In the genomic region with DNA sequence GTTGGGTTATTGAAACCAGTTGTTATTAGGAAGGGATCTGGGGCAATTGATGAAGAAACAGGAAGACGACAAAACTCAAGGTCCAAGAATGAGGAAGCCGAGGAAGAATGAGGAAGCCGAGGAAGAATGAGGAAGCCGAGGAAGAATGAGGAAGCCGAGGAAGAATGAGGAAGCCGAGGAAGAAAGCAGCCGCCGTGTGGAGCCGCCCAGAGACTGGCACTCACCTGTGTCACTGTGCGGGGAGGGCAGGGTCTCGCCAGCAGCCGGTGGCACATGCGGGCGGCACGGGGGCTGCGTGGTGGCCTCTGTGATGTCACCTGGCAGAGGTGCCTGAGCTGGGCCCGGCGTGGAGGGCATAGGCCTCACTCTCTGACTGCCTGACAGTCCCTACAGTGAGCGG, we compare ENCODE assay signal across 19 cellular contexts.
A peak's percentile ranks its signal among the peaks of the same experiment; 100 is the strongest.
DNase-seq lines count a peak whose midpoint lies in the region; ATAC-seq and TF ChIP-seq lines count a peak whose summit lies in the region.
"Had no signal": no experiment of that assay in that cellular context is flagged by ENCODE, and none has a peak within 500 bp of the region (broad histone marks: within the 10 kb centered on the region; RNA-seq: fewer than 3 reads in every experiment).

No MANE protein-coding gene starts in this region.

- H3K27ac ChIP-seq in BLaER1 treated with 17β-estradiol and CSF1 and Interleukin-3, amounts not matched to agents 10 nM and 100 nM: 0 out of 22 replicates have a peak overlapping the region, but pooled peaks of 1 of the 11 experiments have one; percentile 9
- no peak overlapping the region for H3K27ac ChIP-seq in gastroesophageal sphincter
- H3K27ac ChIP-seq: prostate gland had no signal

- peak; percentile 57 for DNase-seq in NOMO-1 treated with DMSO at 0.1 percent for 48 hours (lab: John Stamatoyannopoulos, UW; ENCODE audit: unreplicated experiment)
- DNase-seq in mucosa of gallbladder (ENCODE audit: low spot score): peak; percentile 82
- DNase-seq in activated CD4-positive, CD25-positive, alpha-beta regulatory T cell treated with anti-CD3 and anti-CD28 coated beads, Interleukin-2, amount 50 U/mL, for 72 hours: no peak
- no peak for DNase-seq in stimulated activated CD8-positive, alpha-beta memory T cell treated with anti-CD3 and anti-CD28 coated beads, Interleukin-4, amount 100 ng/mL, for 48 hours
- no peak for DNase-seq in activated naive CD4-positive, alpha-beta T cell treated with anti-CD3 and anti-CD28 coated beads, Interleukin-2, amount 50 U/mL, for 16 hours
- no peak for DNase-seq in SW480 (ENCODE audit: low spot score)
- DNase-seq: activated CD4-positive, alpha-beta T cell treated with anti-CD3 and anti-CD28 coated beads, Interleukin-2, amount 10 ng/mL, durations not matched to agents 24 days and 14 days; activated T-cell treated with anti-CD3 and anti-CD28 coated beads, Interleukin-2, amount 50 U/mL, for 24 hours; caudate nucleus; foreskin melanocyte; Karpas-422; NCI-H2029 treated with DMSO at 0.1 percent for 48 hours; NCI-H526 treated with DMSO at 0.1 percent for 48 hours; stimulated activated CD4-positive, alpha-beta T cell treated with anti-CD3 and anti-CD28 coated beads, Interleukin-15, amount 100 ng/mL, for 24 hours; T-helper 2 cell had no signal

- peaks cover 0 to 16% (median 11%) of the 10 kb centered on the region in 11 experiments; a peak in 12 of 22 replicates for H3K9me3 ChIP-seq in BLaER1 treated with 17β-estradiol and CSF1 and Interleukin-3, amounts not matched to agents 10 nM and 100 nM (replicated peaks in 1 of 11)
- no peaks in the 10 kb centered on the region for H3K9me3 ChIP-seq in gastroesophageal sphincter
- H3K9me3 ChIP-seq: prostate gland, suprapubic skin had no signal

- H3K4me1 ChIP-seq in BLaER1 treated with 17β-estradiol and CSF1 and Interleukin-3, amounts not matched to agents 10 nM and 100 nM: peaks cover 11 to 47% (median 36%) of the 10 kb centered on the region in 10 experiments; a peak in 16 of 20 replicates
- H3K4me1 ChIP-seq in gastroesophageal sphincter: no peaks in the 10 kb centered on the region
- H3K4me1 ChIP-seq: prostate gland had no signal

- no peaks in the 10 kb centered on the region for H3K27me3 ChIP-seq in BLaER1 treated with 17β-estradiol and CSF1 and Interleukin-3, amounts not matched to agents 10 nM and 100 nM
- peaks cover 33% of the 10 kb centered on the region for H3K27me3 ChIP-seq in gastroesophageal sphincter

- no peaks in the 10 kb centered on the region for H3K36me3 ChIP-seq in BLaER1 treated with 17β-estradiol and CSF1 and Interleukin-3, amounts not matched to agents 10 nM and 100 nM
- H3K36me3 ChIP-seq in gastroesophageal sphincter: no peaks in the 10 kb centered on the region
- H3K36me3 ChIP-seq: prostate gland, suprapubic skin had no signal

- H3K4me2 ChIP-seq in BLaER1 treated with 17β-estradiol and CSF1 and Interleukin-3, amounts not matched to agents 10 nM and 100 nM: peak overlapping the region in 7 of 11 experiments; percentile 44 to 83 (median 65); a peak in 14 of 22 replicates

- peak; percentile 27 for ATAC-seq in gastroesophageal sphincter

- TF ChIP-seq CTCF in gastroesophageal sphincter (IDR thresholded peaks at IDR 0.05): no peak

- no peak overlapping the region for H3K4me3 ChIP-seq in BLaER1 treated with 17β-estradiol and CSF1 and Interleukin-3, amounts not matched to agents 10 nM and 100 nM
- H3K4me3 ChIP-seq in gastroesophageal sphincter: no peak overlapping the region
- H3K4me3 ChIP-seq: prostate gland, suprapubic skin had no signal

- no peak for TF ChIP-seq POLR2A in gastroesophageal sphincter (IDR thresholded peaks at IDR 0.05)

- no peak for TF ChIP-seq EP300 in gastroesophageal sphincter (IDR thresholded peaks at IDR 0.05)

- H3K9ac ChIP-seq in BLaER1 treated with 17β-estradiol and CSF1 and Interleukin-3, amounts not matched to agents 10 nM and 100 nM: no peak overlapping the region

- H4K20me1 ChIP-seq in BLaER1 treated with 17β-estradiol and CSF1 and Interleukin-3, amounts not matched to agents 10 nM and 100 nM: no peaks in the 10 kb centered on the region; a peak in 1 of 22 replicates

- WGBS in gastroesophageal sphincter (ENCODE audit: low coverage in 1 of 2), 2 donors: 58 to 90% methylated on average over 7 to 16 of the region's 19 CpGs

Comparison
In these comparisons a context has a peak if more than half of its experiments do, and no peak if none do; other contexts are left out.
1. DNase-seq: peak in NOMO-1 treated with DMSO at 0.1 percent for 48 hours (single experiment) and mucosa of gallbladder (single experiment); none in activated CD4-positive, CD25-positive, alpha-beta regulatory T cell treated with anti-CD3 and anti-CD28 coated beads, Interleukin-2, amount 50 U/mL, for 72 hours (single experiment), stimulated activated CD8-positive, alpha-beta memory T cell treated with anti-CD3 and anti-CD28 coated beads, Interleukin-4, amount 100 ng/mL, for 48 hours (single experiment), activated naive CD4-positive, alpha-beta T cell treated with anti-CD3 and anti-CD28 coated beads, Interleukin-2, amount 50 U/mL, for 16 hours (single experiment) and SW480 (single experiment).